17 cellular contexts compared by ENCODE assay signal in genomic region chr3:194042947-194043346, GRCh38.
DNase-seq lines count a peak whose midpoint lies in the region; ATAC-seq and TF ChIP-seq lines count a peak whose summit lies in the region.
"Had no signal": no experiment of that assay in that cellular context is flagged by ENCODE, and none has a peak within 500 bp of the region (broad histone marks: within the 10 kb centered on the region; RNA-seq: fewer than 3 reads in every experiment).

No MANE protein-coding gene starts in this region.

- no peak overlapping the region for H2BK120ac ChIP-seq in mesenchymal stem cell (ENCODE audit: low read depth, low read length)

- TF ChIP-seq CTCF in brain microvascular endothelial cell (IDR thresholded peaks at IDR 0.05; ENCODE audit: low read depth, low read length, missing control alignments) (no peak), prostate gland (IDR thresholded peaks at IDR 0.05) (no peak)

- intact Hi-C loops in prostate gland (cut with DNase I), result no loop called here

- H4K91ac ChIP-seq in mesenchymal stem cell (ENCODE audit: low read length), result no peak overlapping the region

- peak overlapping the region; percentile 45 for H3K27ac ChIP-seq in brain microvascular endothelial cell
- peak overlapping the region; percentile 87 for H3K27ac ChIP-seq in mesenchymal stem cell (ENCODE audit: low read length, poor library complexity, severe bottlenecking)
- no peak overlapping the region for H3K27ac ChIP-seq in prostate gland

- TF ChIP-seq POLR2A in prostate gland (IDR thresholded peaks at IDR 0.05), result no peak

- H3K4ac ChIP-seq in mesenchymal stem cell (ENCODE audit: low read depth in 1 of 2, low read length in 2 of 2), result no peak overlapping the region

- H3K27me3 ChIP-seq in brain microvascular endothelial cell (replicated peaks) (peaks cover 8% of the 10 kb centered on the region), mesenchymal stem cell (ENCODE audit: control insufficient read depth in 1 of 2, insufficient read depth in 1 of 2, low read length in 2 of 2) (peaks cover 4 to 52% of the 10 kb centered on the region in 2 experiments), prostate gland (replicated peaks; ENCODE audit: insufficient read depth) (no peaks in the 10 kb centered on the region)

- no peak overlapping the region for H3K9ac ChIP-seq in mesenchymal stem cell (ENCODE audit: low read length)

- peaks cover 11% of the 10 kb centered on the region for H3K4me1 ChIP-seq in mesenchymal stem cell (ENCODE audit: control insufficient read depth, insufficient read depth, low read depth, low read length)
- H3K4me1 ChIP-seq in prostate gland (replicated peaks), result no peaks in the 10 kb centered on the region
- H3K4me1 ChIP-seq: HAP-1 had no signal

- H3K4me2 ChIP-seq in mesenchymal stem cell (ENCODE audit: low read length, poor library complexity, severe bottlenecking), result no peak overlapping the region

- H3K36me3 ChIP-seq in brain microvascular endothelial cell (replicated peaks) (no peaks in the 10 kb centered on the region), mesenchymal stem cell (ENCODE audit: control insufficient read depth in 1 of 2, insufficient read depth in 2 of 2, low read depth in 1 of 2, low read length in 2 of 2) (no peaks in the 10 kb centered on the region), prostate gland (no peaks in the 10 kb centered on the region)
- H3K36me3 ChIP-seq: HAP-1 had no signal

- H3K4me3 ChIP-seq in brain microvascular endothelial cell (ENCODE audit: low read depth, low read length), result no peak overlapping the region
- H3K4me3 ChIP-seq in mesenchymal stem cell (ENCODE audit: insufficient read depth in 1 of 2, low read depth in 1 of 2, low read length in 2 of 2), result no peak overlapping the region
- H3K4me3 ChIP-seq in prostate gland, result no peak overlapping the region
- H3K4me3 ChIP-seq: HAP-1 had no signal

- no peak for ATAC-seq in HG03354 (IDR thresholded peaks at IDR 0.05; ENCODE audit: poor library complexity, severe bottlenecking, unreplicated experiment)
- ATAC-seq: effector memory CD8-positive, alpha-beta T cell; left lobe of liver; stimulated activated naive CD8-positive, alpha-beta T cell treated with anti-CD3 and anti-CD28 coated beads, Interleukin-15, amount 100 ng/mL, for 72 hours had no signal

- DNase-seq in EH (ENCODE audit: low read depth) (peak; percentile 77), M059J (ENCODE audit: low read depth) (peak; percentile 88), brain microvascular endothelial cell (peak; percentile 60), mesenchymal stem cell (peak; percentile 87), prostate gland (ENCODE audit: low spot score) (no peak), NCI-H748 (lab: John Stamatoyannopoulos, UW; ENCODE audit: unreplicated experiment) (no peak), NOMO-1 treated with DMSO at 0.1 percent for 48 hours (lab: John Stamatoyannopoulos, UW; ENCODE audit: unreplicated experiment) (no peak)
- DNase-seq: activated CD4-positive, alpha-beta T cell treated with anti-CD3 and anti-CD28 coated beads, Interleukin-2, amount 10 ng/mL, durations not matched to agents 7 days and 5 days; activated T-cell treated with anti-CD3 and anti-CD28 coated beads, Interleukin-2, amount 50 U/mL, for 48 hours; anterior cingulate cortex; CD4-positive, alpha-beta T cell; effector memory CD8-positive, alpha-beta T cell; head of caudate nucleus; stimulated activated naive CD8-positive, alpha-beta T cell treated with anti-CD3 and anti-CD28 coated beads, Interleukin-15, amount 100 ng/mL, for 72 hours had no signal

- WGBS in mesenchymal stem cell, result 31% methylated on average over 6 of the region's 6 CpGs
- 80% methylated on average over 6 of the region's 6 CpGs for WGBS in prostate gland

- H2AFZ ChIP-seq in mesenchymal stem cell (ENCODE audit: low read depth, low read length), result no peak overlapping the region

- H2BK5ac ChIP-seq in mesenchymal stem cell (ENCODE audit: low read depth, low read length, poor library complexity, severe bottlenecking), result peak overlapping the region; percentile 15

- in situ Hi-C loops in brain microvascular endothelial cell (cut with HindIII; ENCODE audit: low pct_ligation_motif_present, low sequenced_read_pairs), result no loop called here

- no peak overlapping the region for H2AK5ac ChIP-seq in mesenchymal stem cell (ENCODE audit: low read length, severe bottlenecking)

- H3K9me3 ChIP-seq in mesenchymal stem cell (ENCODE audit: control insufficient read depth, low read length), result no peaks in the 10 kb centered on the region
- no peaks in the 10 kb centered on the region for H3K9me3 ChIP-seq in prostate gland
- H3K9me3 ChIP-seq: HAP-1 had no signal

- H2BK15ac ChIP-seq in mesenchymal stem cell (ENCODE audit: low read depth, poor library complexity, severe bottlenecking), result no peak overlapping the region

- no peak overlapping the region for H3K14ac ChIP-seq in mesenchymal stem cell (ENCODE audit: low read length in 2 of 2)

- H3K18ac ChIP-seq in mesenchymal stem cell (ENCODE audit: low read depth in 1 of 2, low read length in 2 of 2), result peak overlapping the region in 1 of 2 experiments; percentile 24

- peak overlapping the region; percentile 18 to 75 for H2BK12ac ChIP-seq in mesenchymal stem cell (ENCODE audit: low read length in 2 of 2)

- no peak overlapping the region for H3K23ac ChIP-seq in mesenchymal stem cell (ENCODE audit: low read length in 2 of 2)

- H4K8ac ChIP-seq in mesenchymal stem cell (ENCODE audit: low read length), result no peak overlapping the region

- H3K79me1 ChIP-seq in mesenchymal stem cell (replicated peaks; ENCODE audit: low read length, poor library complexity, severe bottlenecking), result no peaks in the 10 kb centered on the region

Comparison
In these comparisons a context has a peak if more than half of its experiments do, and no peak if none do; other contexts are left out.
1. DNase-seq: peak in EH (single experiment), M059J (single experiment), brain microvascular endothelial cell (single experiment) and mesenchymal stem cell (single experiment); none in prostate gland (single experiment), NCI-H748 (single experiment) and NOMO-1 treated with DMSO at 0.1 percent for 48 hours (single experiment).
2. H3K27ac ChIP-seq: peak in brain microvascular endothelial cell (single experiment) and mesenchymal stem cell (single experiment); none in prostate gland (0 of 2).